In genomic region chr16:81612351-81613170, GRCh38 we compare ENCODE assay signal across 18 cellular contexts.
DNase-seq lines count a peak whose midpoint lies in the region; ATAC-seq, FAIRE-seq and TF ChIP-seq lines count a peak whose summit lies in the region.
"Had no signal": no experiment of that assay in that cellular context is flagged by ENCODE, and none has a peak within 500 bp of the region (broad histone marks: within the 10 kb centered on the region; RNA-seq: fewer than 3 reads in every experiment).

No MANE protein-coding gene starts in this region.

- intact Hi-C loops in head of caudate nucleus (cut with DNase I), result no loop called here
- intact Hi-C loops in upper lobe of right lung (cut with DNase I), result no loop called here

- H3K27me3 ChIP-seq in astrocyte (ENCODE audit: insufficient read depth, low read length) (no peaks in the 10 kb centered on the region), upper lobe of right lung (no peaks in the 10 kb centered on the region), Karpas-422 (ENCODE audit: low read length) (no peaks in the 10 kb centered on the region), HAP-1 (ENCODE audit: low read depth) (no peaks in the 10 kb centered on the region)
- H3K27me3 ChIP-seq: ovary had no signal

- H3K4me3 Mint-ChIP-seq in astrocyte (ENCODE audit: unreplicated experiment), result no peak overlapping the region
- H3K4me3 Mint-ChIP-seq: activated naive CD8-positive, alpha-beta T cell; CD4-positive, CD25-positive, alpha-beta regulatory T cell; stimulated activated effector memory CD8-positive, alpha-beta T cell treated with anti-CD3 and anti-CD28 coated beads, Interleukin-12 subunit alpha, Interleukin-12 subunit beta, amount 100 ng/mL, for 72 hours had no signal

- no peak overlapping the region for H3K9ac ChIP-seq in astrocyte (ENCODE audit: low read length)
- H3K9ac ChIP-seq in Karpas-422 (ENCODE audit: low read length), result no peak overlapping the region

- H3K4me1 Mint-ChIP-seq in astrocyte (ENCODE audit: low read depth, unreplicated experiment), result peaks cover 45% of the 10 kb centered on the region

- no peak for ATAC-seq in upper lobe of right lung
- ATAC-seq: stimulated activated effector memory CD8-positive, alpha-beta T cell treated with anti-CD3 and anti-CD28 coated beads, Interleukin-12 subunit alpha, Interleukin-12 subunit beta, amount 100 ng/mL, for 72 hours had no signal

- H3K4me3 ChIP-seq in astrocyte (ENCODE audit: insufficient read depth, low read depth, low read length) (no peak overlapping the region), upper lobe of right lung (no peak overlapping the region), Karpas-422 (ENCODE audit: low read length) (no peak overlapping the region), HAP-1 (no peak overlapping the region)
- H3K4me3 ChIP-seq: ovary had no signal

- TF ChIP-seq CTCF in astrocyte (IDR thresholded peaks at IDR 0.05; ENCODE audit: insufficient read depth, low read depth, low read length) (no peak), upper lobe of right lung (IDR thresholded peaks at IDR 0.05) (no peak)

- in situ Hi-C loops in HAP-1 (cut with MboI; ENCODE audit: low sequenced_read_pairs), result no loop called here

- H3K27ac Mint-ChIP-seq in astrocyte (ENCODE audit: unreplicated experiment), result no peak overlapping the region
- H3K27ac Mint-ChIP-seq: activated naive CD8-positive, alpha-beta T cell had no signal

- peaks cover 37% of the 10 kb centered on the region for H3K79me2 ChIP-seq in astrocyte (ENCODE audit: insufficient read depth, low read length)
- no peaks in the 10 kb centered on the region for H3K79me2 ChIP-seq in Karpas-422 (ENCODE audit: low read length)

- no peak for FAIRE-seq in astrocyte (lab: Jason Lieb, UNC)

- H3K4me1 ChIP-seq in astrocyte (ENCODE audit: insufficient read depth, low read length) (peaks cover 34% of the 10 kb centered on the region), upper lobe of right lung (peaks cover 61% of the 10 kb centered on the region), Karpas-422 (ENCODE audit: low read length) (peaks cover 5% of the 10 kb centered on the region), HAP-1 (no peaks in the 10 kb centered on the region)

- no peaks in the 10 kb centered on the region for H3K9me2 ChIP-seq in Karpas-422 (replicated peaks; ENCODE audit: insufficient read depth, low read length)

- H3K36me3 ChIP-seq in astrocyte (ENCODE audit: insufficient read depth, low read length) (peaks cover 5% of the 10 kb centered on the region), upper lobe of right lung (peaks cover 9% of the 10 kb centered on the region), Karpas-422 (ENCODE audit: insufficient read depth, low read length) (no peaks in the 10 kb centered on the region), HAP-1 (replicated peaks) (no peaks in the 10 kb centered on the region)
- H3K36me3 ChIP-seq: ovary had no signal

- H3K9me3 ChIP-seq in astrocyte (ENCODE audit: insufficient read depth, low read depth, low read length) (no peaks in the 10 kb centered on the region), upper lobe of right lung (no peaks in the 10 kb centered on the region), Karpas-422 (ENCODE audit: low read length) (no peaks in the 10 kb centered on the region), HAP-1 (no peaks in the 10 kb centered on the region)
- H3K9me3 ChIP-seq: ovary had no signal

- H3K27me3 Mint-ChIP-seq in astrocyte (ENCODE audit: low read depth, unreplicated experiment), result no peaks in the 10 kb centered on the region
- H3K27me3 Mint-ChIP-seq: activated naive CD8-positive, alpha-beta T cell; CD4-positive, CD25-positive, alpha-beta regulatory T cell had no signal

- no peak overlapping the region for H3K4me2 ChIP-seq in astrocyte (ENCODE audit: low read length)
- no peak overlapping the region for H3K4me2 ChIP-seq in Karpas-422 (ENCODE audit: low read depth, low read length, poor library complexity, severe bottlenecking)

- H3K27ac ChIP-seq in astrocyte (ENCODE audit: low read depth, low read length) (no peak overlapping the region), upper lobe of right lung (peak overlapping the region; percentile 70), Karpas-422 (ENCODE audit: low read length) (no peak overlapping the region)

- DNase-seq in astrocyte (ENCODE audit: low read depth) (peak; percentile 48), head of caudate nucleus (peak in 22 of 42 donors; percentile 20 to 69 (median 48)), nucleus accumbens (lab: John Stamatoyannopoulos, UW) (peak in 38 of 56 donors; percentile 15 to 75 (median 44)), upper lobe of right lung (no peak), iPS-NIHi11 (ENCODE audit: low spot score) (no peak), Karpas-422 (no peak), HAP-1 (ENCODE audit: low spot score in 2 of 2) (no peak)
- DNase-seq: activated CD4-positive, CD25-positive, alpha-beta regulatory T cell; activated CD8-positive, alpha-beta memory T cell treated with anti-CD3 and anti-CD28 coated beads, Interleukin-2, amount 50 U/mL, for 48 hours; CD4-positive, CD25-positive, alpha-beta regulatory T cell; effector CD4-positive, alpha-beta T cell; H7; mammary epithelial cell; MV-4-11; NCI-H2227 treated with DMSO at 0.1 percent for 48 hours; ovary had no signal

- H2AFZ ChIP-seq in astrocyte (ENCODE audit: low read depth, low read length) (no peak overlapping the region), Karpas-422 (ENCODE audit: low read length) (no peak overlapping the region)

- peaks cover 97% of the 10 kb centered on the region for H4K20me1 ChIP-seq in astrocyte (ENCODE audit: insufficient read depth, low read length)
- H4K20me1 ChIP-seq in Karpas-422 (ENCODE audit: insufficient read depth, low read depth, low read length), result peaks cover 12% of the 10 kb centered on the region; the same call in 1 of the 2 replicates

- H3K9me3 Mint-ChIP-seq in astrocyte (ENCODE audit: unreplicated experiment), result peaks cover under 1% of the 10 kb centered on the region
- H3K9me3 Mint-ChIP-seq: CD4-positive, CD25-positive, alpha-beta regulatory T cell; stimulated activated effector memory CD8-positive, alpha-beta T cell treated with anti-CD3 and anti-CD28 coated beads, Interleukin-12 subunit alpha, Interleukin-12 subunit beta, amount 100 ng/mL, for 72 hours had no signal

- H3K36me3 Mint-ChIP-seq in astrocyte (ENCODE audit: low read depth, unreplicated experiment), result peaks cover 7% of the 10 kb centered on the region

Comparison
In these comparisons a context has a peak if more than half of its experiments do, and no peak if none do; other contexts are left out.
1. DNase-seq: peak in astrocyte (single experiment), head of caudate nucleus (22 of 42) and nucleus accumbens (38 of 56); none in upper lobe of right lung (single experiment), iPS-NIHi11 (single experiment), Karpas-422 (single experiment) and HAP-1 (0 of 2).